In the genomic region with DNA sequence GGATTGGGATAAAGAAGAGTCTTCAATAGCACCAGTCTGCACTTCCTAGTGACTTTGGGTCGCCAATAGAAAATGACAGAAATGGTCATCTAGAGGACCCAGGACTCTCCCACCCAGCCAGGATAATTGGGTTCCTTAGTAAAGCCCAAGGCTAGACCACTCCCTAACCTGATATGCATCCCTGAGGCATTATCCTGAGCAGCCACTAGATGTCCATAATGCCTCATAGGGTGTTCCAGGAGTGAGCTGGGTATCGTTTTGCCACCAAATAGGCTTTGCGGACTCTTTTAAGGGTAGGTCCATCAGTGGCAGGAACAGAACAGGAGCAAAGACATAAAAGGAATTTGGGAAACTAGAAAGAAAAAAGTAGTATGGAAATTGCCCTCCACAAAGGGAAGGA, we compare ENCODE assay signal across 9 cellular contexts. TPM values are rescaled to one million over a fixed set of nuclear protein-coding genes. Genes with fewer than 3 reads are reported as not detected.
A peak's percentile ranks its signal among the peaks of the same experiment; 100 is the strongest.
DNase-seq lines count a peak whose midpoint lies in the region; ATAC-seq, FAIRE-seq and TF ChIP-seq lines count a peak whose summit lies in the region.
"Had no signal": no experiment of that assay in that cellular context is flagged by ENCODE, and none has a peak within 500 bp of the region (broad histone marks: within the 10 kb centered on the region; RNA-seq: fewer than 3 reads in every experiment).

No MANE protein-coding gene starts in this region.

- TF ChIP-seq RAD21 in GM12878 (IDR thresholded peaks at IDR 0.05; ENCODE audit: insufficient read depth, low read depth, low read length), result peak; percentile 44; the same call in 1 of the 2 replicates
- peak; percentile 81 for TF ChIP-seq RAD21 in neural cell (conservative IDR thresholded peaks at IDR 0.05)

- intact Hi-C loops in GM12878 (cut with micrococcal nuclease; ENCODE audit: unreplicated experiment), result loop anchor here (5.0 kb wide), 1 partner anchor 172 kb away; no protein-coding TSS in a partner anchor
- intact Hi-C loops in activated CD4-positive, alpha-beta T cell treated with anti-CD3 and anti-CD28 coated beads, Interleukin-2, amount 10 ng/mL, durations not matched to agents 24 days and 14 days (cut with micrococcal nuclease), result no loop called here

- H3F3A ChIP-seq in neural cell (ENCODE audit: insufficient read depth, low read length, poor library complexity, severe bottlenecking), result no peaks in the 10 kb centered on the region

- no peaks in the 10 kb centered on the region for H3K9me2 ChIP-seq in neural cell (ENCODE audit: insufficient read depth, low read length)

- peaks cover 2% of the 10 kb centered on the region for H3K36me3 Mint-ChIP-seq in activated CD4-positive, alpha-beta T cell treated with anti-CD3 and anti-CD28 coated beads, Interleukin-2, amount 10 ng/mL, durations not matched to agents 24 days and 14 days (ENCODE audit: low read depth)

- H2AFZ ChIP-seq in GM12878 (ENCODE audit: control insufficient read depth, low read depth, low read length), result no peak overlapping the region
- no peak overlapping the region for H2AFZ ChIP-seq in neural cell (ENCODE audit: low read depth, low read length)

- peaks cover 5% of the 10 kb centered on the region for H3K4me1 Mint-ChIP-seq in activated CD4-positive, alpha-beta T cell treated with anti-CD3 and anti-CD28 coated beads, Interleukin-2, amount 10 ng/mL, durations not matched to agents 24 days and 14 days

- H3K27ac ChIP-seq in GM12878 (ENCODE audit: control insufficient read depth, insufficient read depth) (no peak overlapping the region), neural cell (ENCODE audit: low read length) (no peak overlapping the region)

- H3K4me1 ChIP-seq in GM12878 (ENCODE audit: control insufficient read depth, insufficient read depth, low read length), result peaks cover 45% of the 10 kb centered on the region

- TF ChIP-seq POLR2A in GM12878 (IDR thresholded peaks at IDR 0.05; ENCODE audit: low read depth, low read length), result no peak

- WGBS in GM12878 (ENCODE audit: insufficient coverage, insufficient replicate concordance, low lambda C conversion rate, missing lambda C conversion rate), result 92% methylated on average over 3 of the region's 3 CpGs

- no peak for FAIRE-seq in GM12878 (lab: Jason Lieb, UNC)
- FAIRE-seq: H54 had no signal

- H3K79me2 ChIP-seq in GM12878 (ENCODE audit: control insufficient read depth, insufficient read depth, low read length), result peaks cover 1% of the 10 kb centered on the region; the same call in 1 of the 2 replicates
- peaks cover under 1% of the 10 kb centered on the region for H3K79me2 ChIP-seq in neural cell (replicated peaks; ENCODE audit: insufficient read depth, low read length)

- H3K27me3 Mint-ChIP-seq in activated CD4-positive, alpha-beta T cell treated with anti-CD3 and anti-CD28 coated beads, Interleukin-2, amount 10 ng/mL, durations not matched to agents 24 days and 14 days, result peaks cover 14% of the 10 kb centered on the region

- ATAC-seq in GM12878 (peak; percentile 22; the same call in 1 of the 3 replicates), GM21390 (IDR thresholded peaks at IDR 0.05; ENCODE audit: unreplicated experiment) (no peak), GM18861 (IDR thresholded peaks at IDR 0.05; ENCODE audit: unreplicated experiment) (no peak)

- RAD21 ChIA-PET in GM12878 (lab: Charles Lee; ENCODE audit: unreplicated experiment), result interaction anchor here (1.1 to 1.5 kb wide), 4 partner anchors 10 to 173 kb away, joined by 3 to 5 read pairs (median 4); no protein-coding TSS in a partner anchor

- SMC1A ChIA-PET in GM12878 (lab: Charles Lee; ENCODE audit: uncharacterized antibody, unreplicated experiment), result interaction anchor here (0.7 to 1.8 kb wide), 5 partner anchors 35 to 173 kb away, joined by 3 to 6 read pairs (median 3); no protein-coding TSS in a partner anchor

- H3K27me3 ChIP-seq in GM06990 (replicated peaks; ENCODE audit: control insufficient read depth, insufficient read depth, low read length) (no peaks in the 10 kb centered on the region), GM12878 (replicated peaks in 1 of 2; ENCODE audit: control insufficient read depth in 2 of 2, insufficient read depth in 2 of 2, low read length in 1 of 2) (no peaks in the 10 kb centered on the region), neural cell (ENCODE audit: insufficient read depth, low read depth, low read length) (no peaks in the 10 kb centered on the region)

- H3K9me3 Mint-ChIP-seq in activated CD4-positive, alpha-beta T cell treated with anti-CD3 and anti-CD28 coated beads, Interleukin-2, amount 10 ng/mL, durations not matched to agents 24 days and 14 days, result no peaks in the 10 kb centered on the region

- TF ChIP-seq CTCF in GM06990 (IDR thresholded peaks at IDR 0.05; ENCODE audit: insufficient read depth, low read length, poor library complexity, severe bottlenecking), result peak; percentile 24
- peak; percentile 27 to 44 (median 33); a peak in 4 of 6 replicates for TF ChIP-seq CTCF in GM12878 (IDR thresholded peaks at IDR 0.05 in 2 of 3, conservative IDR thresholded peaks at IDR 0.05 in 1 of 3; ENCODE audit: control insufficient read depth in 2 of 3, extremely low read depth in 1 of 3, insufficient read depth in 1 of 3, low read depth in 3 of 3, low read length in 3 of 3)
- TF ChIP-seq CTCF in neural cell (IDR thresholded peaks at IDR 0.05; ENCODE audit: poor library complexity, severe bottlenecking), result peak; percentile 82

- H3K9me3 ChIP-seq in GM12878 (replicated peaks; ENCODE audit: control insufficient read depth, insufficient read depth, low read length) (no peaks in the 10 kb centered on the region), neural cell (ENCODE audit: low read length) (no peaks in the 10 kb centered on the region)

- H3K4me3 ChIP-seq in GM06990 (replicated peaks; ENCODE audit: low read depth, low read length), result no peak overlapping the region
- H3K4me3 ChIP-seq in GM12878, result no peak overlapping the region
- H3K4me3 ChIP-seq in neural cell (ENCODE audit: low read length), result no peak overlapping the region

- no peak overlapping the region for H3K27ac Mint-ChIP-seq in activated CD4-positive, alpha-beta T cell treated with anti-CD3 and anti-CD28 coated beads, Interleukin-2, amount 10 ng/mL, durations not matched to agents 24 days and 14 days

- in situ Hi-C loops in GM12878 (cut with MboI), result no loop called here

- peaks cover 29% of the 10 kb centered on the region for H4K20me1 ChIP-seq in GM12878 (ENCODE audit: control insufficient read depth, insufficient read depth)
- H4K20me1 ChIP-seq in neural cell (ENCODE audit: insufficient read depth), result no peaks in the 10 kb centered on the region

- H3K4me2 ChIP-seq in GM12878 (ENCODE audit: control insufficient read depth, insufficient read depth), result no peak overlapping the region
- no peak overlapping the region for H3K4me2 ChIP-seq in neural cell (ENCODE audit: low read length)

- no peak for DNase-seq in GM06990 (ENCODE audit: extremely low read depth, insufficient read length)
- DNase-seq in NAMALWA (ENCODE audit: low spot score), result peak; percentile 23
- DNase-seq in GM12878 (ENCODE audit: low read depth, low spot score), result no peak
- DNase-seq in NCI-H774 (lab: John Stamatoyannopoulos, UW), result no peak
- DNase-seq in activated CD4-positive, alpha-beta T cell treated with anti-CD3 and anti-CD28 coated beads, Interleukin-2, amount 10 ng/mL, durations not matched to agents 24 days and 14 days, result no peak

- no TSS peak for BruUV-seq in GM12878 (replicated peaks; lab: Mats Ljungman, UMichigan)

- CTCF ChIA-PET in GM12878 (lab: Yijun Ruan, JAX), result interaction anchor here (0.6 to 1.5 kb wide), 6 partner anchors 10 to 345 kb away, joined by 3 to 4 read pairs (median 3); no protein-coding TSS in a partner anchor

- POLR2A ChIA-PET in GM12878 (lab: Charles Lee), result no interaction called here

- TF ChIP-seq EP300 in GM12878 (IDR thresholded peaks at IDR 0.05; ENCODE audit: borderline replicate concordance in 1 of 2, control insufficient read depth in 1 of 2, low read depth in 2 of 2, low read length in 2 of 2) (no peak), neural cell (conservative IDR thresholded peaks at IDR 0.05; ENCODE audit: poor library complexity, severe bottlenecking) (no peak)

- H3K36me3 ChIP-seq in GM06990 (ENCODE audit: control insufficient read depth, insufficient read depth, low read length), result peaks cover 1% of the 10 kb centered on the region; the same call in 1 of the 2 replicates
- peaks cover 0 to 1% of the 10 kb centered on the region in 2 experiments; a peak in 1 of 4 replicates for H3K36me3 ChIP-seq in GM12878 (ENCODE audit: control insufficient read depth in 2 of 2, insufficient read depth in 2 of 2, low read length in 1 of 2)
- H3K36me3 ChIP-seq in neural cell (ENCODE audit: insufficient read depth, low read length), result no peaks in the 10 kb centered on the region

- no peak overlapping the region for H3K4me3 Mint-ChIP-seq in activated CD4-positive, alpha-beta T cell treated with anti-CD3 and anti-CD28 coated beads, Interleukin-2, amount 10 ng/mL, durations not matched to agents 24 days and 14 days

- H3K9ac ChIP-seq in GM12878 (ENCODE audit: control insufficient read depth, insufficient read depth, low read length), result no peak overlapping the region
- H3K9ac ChIP-seq in neural cell (ENCODE audit: low read length), result no peak overlapping the region

TF ChIP-seq in GM12878, 131 proteins besides CTCF, POLR2A, EP300 and RAD21 (continues in another document):
- no peak for TF ChIP-seq POLR2AphosphoS2 (IDR thresholded peaks at IDR 0.05; ENCODE audit: low read depth, low read length)

TF ChIP-seq in neural cell, 6 proteins besides CTCF, POLR2A, EP300 and RAD21 (continues in another document):
- TF ChIP-seq TAF1 (IDR thresholded peaks at IDR 0.05; ENCODE audit: low read depth), result no peak

RNA-seq across cellular contexts. Expression of gene LRRC4, which starts 4.5 kb away (rescaled TPM):
- total RNA-seq in GM12878 (2013; cell fraction: nucleolus; rRNA removed), result not detected in 2 replicates
- total RNA-seq in GM12878 (2014; rRNA removed) (0.06 TPM in 1 of 2 replicates, not detected in the other), GM12878 (2014; rRNA removed; fragmentation: Illumina TruSeq; extraction: Trizol) (not detected in 2 replicates), GM12878 (2021) (0.16 TPM in 1 of 2 replicates, not detected in the other)
- polyA plus RNA-seq in GM12878 (2011; ENCODE audit: low read depth), result 0.16 TPM
- polyA plus RNA-seq in GM12878 (2011; rRNA removed) (not detected in 2 replicates), GM12878 (2014; fragmentation: Illumina TruSeq; extraction: Trizol) (0.08 and 0.09 TPM in 2 replicates), GM12878 (2014; fragmentation: Nextera tagmentation; extraction: Ambion mirVana) (under 1 TPM in 1 of 2 experiments, not detected in 1; 0.14 TPM), GM12878 (2014; rRNA removed) (0.85 TPM in 1 of 2 replicates, not detected in the other), GM12878 (2016; fragmentation: Nextera tagmentation; extraction: Ambion mirVana) (under 1 TPM; 0.09 to 0.15 TPM), neural cell (15.7 and 15.8 TPM in 2 replicates)
- not detected in 2 replicates for polyA plus RNA-seq in GM12878 (2011; cell fraction: cytosol; rRNA removed)
- polyA plus RNA-seq in GM12878 (2011; cell fraction: nucleus; rRNA removed), result not detected in 2 replicates
- 0.14 and 0.49 TPM in 2 replicates for polyA plus RNA-seq in GM12878 (2012)
- not detected in 2 replicates for polyA minus RNA-seq in GM12878 (2011; rRNA and poly(A)+ RNA removed)
- not detected in 2 replicates for polyA minus RNA-seq in GM12878 (2011; cell fraction: cytosol; rRNA and poly(A)+ RNA removed)
- not detected in 2 replicates for polyA minus RNA-seq in GM12878 (2011; cell fraction: nucleus; rRNA and poly(A)+ RNA removed)
- 31.2 and 34.7 TPM in 2 replicates for polyA minus RNA-seq in neural cell
- total RNA-seq in activated CD4-positive, alpha-beta T cell treated with anti-CD3 and anti-CD28 coated beads, Interleukin-2, amount 10 ng/mL, durations not matched to agents 24 days and 14 days, result 2.2 and 5.7 TPM in 2 replicates

Comparison
In these comparisons a context has a peak if more than half of its experiments do, and no peak if none do; other contexts are left out.
1. CTCF ChIP-seq: peak in every context shown above with its lines; median percentile 82 in neural cell; 33 in GM12878; 24 in GM06990.